ENCODE assay signal across 9 cellular contexts in genomic region chr1:27416387-27417111, GRCh38. TPM values are rescaled to one million over a fixed set of nuclear protein-coding genes. Genes with fewer than 3 reads are reported as not detected.
DNase-seq lines count a peak whose midpoint lies in the region; ATAC-seq and TF ChIP-seq lines count a peak whose summit lies in the region.
"Had no signal": no experiment of that assay in that cellular context is flagged by ENCODE, and none has a peak within 500 bp of the region (broad histone marks: within the 10 kb centered on the region; RNA-seq: fewer than 3 reads in every experiment).

No MANE protein-coding gene starts in this region.

- WGBS in neuronal stem cell (ENCODE audit: extremely low coverage in 2 of 2, insufficient read length in 2 of 2, insufficient replicate concordance in 1 of 2), 2 donors = no CpG with 5 or more reads among the region's 3 CpGs

- H2AFZ ChIP-seq in neuronal stem cell (ENCODE audit: low read length) = no peak overlapping the region

- no peak overlapping the region for H2BK15ac ChIP-seq in neuronal stem cell (ENCODE audit: low read length)

- no peak overlapping the region for H4K8ac ChIP-seq in neuronal stem cell (ENCODE audit: low read depth, low read length)

- H2AK5ac ChIP-seq in neuronal stem cell (ENCODE audit: low read depth, low read length) = no peak overlapping the region

- H3K4ac ChIP-seq in neuronal stem cell (ENCODE audit: low read length) = no peak overlapping the region

- CTCF ChIA-PET in WTC11 (lab: Charles Lee) = interaction anchor here (0.6 to 4.3 kb wide), 53 partner anchors 9 to 449 kb away, joined by 3 to 67 read pairs (median 4); partner anchors contain the start of genes AHDC1, MAP3K6 and WASF2

- H3K4me2 ChIP-seq in neuronal stem cell (ENCODE audit: insufficient read depth, low read length, poor library complexity, severe bottlenecking) = no peak overlapping the region

- H3K9ac ChIP-seq in neuronal stem cell (ENCODE audit: low read depth, low read length, poor library complexity) = no peak overlapping the region

- H3K18ac ChIP-seq in neuronal stem cell (ENCODE audit: low read length) = no peak overlapping the region

- H3K9me3 Mint-ChIP-seq in WTC11 = no peaks in the 10 kb centered on the region
- no peaks in the 10 kb centered on the region for H3K9me3 Mint-ChIP-seq in naive B cell

- intact Hi-C loops in uterus (cut with DNase I; ENCODE audit: low total_unique reads) = no loop called here

- H2BK5ac ChIP-seq in neuronal stem cell (ENCODE audit: low read length) = no peak overlapping the region

- no peak overlapping the region for H4K91ac ChIP-seq in neuronal stem cell (ENCODE audit: low read depth, low read length, poor library complexity)

- H3K14ac ChIP-seq in neuronal stem cell (ENCODE audit: low read length) = no peak overlapping the region

- no peak overlapping the region for H3K4me3 ChIP-seq in GM12864 (ENCODE audit: low read depth, low read length)
- no peak overlapping the region for H3K4me3 ChIP-seq in uterus
- H3K4me3 ChIP-seq in neuronal stem cell (ENCODE audit: low read length in 2 of 2) = no peak overlapping the region

- H3K4me1 ChIP-seq in uterus (peaks cover 10 to 18% of the 10 kb centered on the region in 2 donors), neuronal stem cell (ENCODE audit: control insufficient read depth in 2 of 2, insufficient read depth in 1 of 2, low read depth in 1 of 2, low read length in 2 of 2) (peaks cover 8 to 10% of the 10 kb centered on the region in 2 donors)

- TF ChIP-seq POLR2A in uterus (IDR thresholded peaks at IDR 0.05) = no peak

- H3K27ac Mint-ChIP-seq in WTC11 = peak overlapping the region; percentile 50; the same call in 1 of the 2 replicates
- H3K27ac Mint-ChIP-seq in naive B cell = peak overlapping the region; percentile 59 to 89 (median 74)

- H3K4me1 Mint-ChIP-seq in WTC11 (peaks cover 41% of the 10 kb centered on the region), naive B cell (peaks cover 22 to 39% (median 35%) of the 10 kb centered on the region in 3 donors)

- peak; percentile 67 for ATAC-seq in WTC11
- peak; percentile 79 to 89 for ATAC-seq in naive B cell (ENCODE audit: low read depth in 2 of 2)

- H3K27me3 ChIP-seq in uterus (no peaks in the 10 kb centered on the region), neuronal stem cell (ENCODE audit: control insufficient read depth in 3 of 3, insufficient read depth in 3 of 3, low read depth in 1 of 3, low read length in 3 of 3) (no peaks in the 10 kb centered on the region)

- POLR2A ChIA-PET in WTC11 (lab: Charles Lee) = interaction anchor here (0.6 to 1.1 kb wide), 5 partner anchors 11 to 913 kb away, joined by 3 to 7 read pairs (median 4); no protein-coding TSS in a partner anchor

- H3K27ac ChIP-seq in uterus (peak overlapping the region; percentile 75 to 96), neuronal stem cell (replicated peaks; ENCODE audit: low read length) (no peak overlapping the region)

- H3K36me3 ChIP-seq in uterus = no peaks in the 10 kb centered on the region
- peaks cover 29 to 80% of the 10 kb centered on the region in 2 donors for H3K36me3 ChIP-seq in neuronal stem cell (replicated peaks in 1 of 2; ENCODE audit: control insufficient read depth in 2 of 2, insufficient read depth in 2 of 2, low read length in 2 of 2)

- no peak overlapping the region for H3K4me3 Mint-ChIP-seq in WTC11
- no peak overlapping the region for H3K4me3 Mint-ChIP-seq in naive B cell

- H3K23ac ChIP-seq in neuronal stem cell (ENCODE audit: low read depth, low read length, poor library complexity) = no peak overlapping the region

- H2BK12ac ChIP-seq in neuronal stem cell (ENCODE audit: low read length) = no peak overlapping the region

- TF ChIP-seq CTCF in GM12864 (IDR thresholded peaks at IDR 0.05; ENCODE audit: low read depth, low read length, missing control alignments) = peak; percentile 73
- 0 out of 2 replicates have a peak, but pooled peaks have one; percentile 1 for TF ChIP-seq CTCF in WTC11 (IDR thresholded peaks at IDR 0.05)
- peak; percentile 28 to 49 (median 38) for TF ChIP-seq CTCF in uterus (IDR thresholded peaks at IDR 0.05)

- no peak overlapping the region for H2BK120ac ChIP-seq in neuronal stem cell (ENCODE audit: low read depth, low read length)

- H3K27me3 Mint-ChIP-seq in WTC11 (ENCODE audit: low read depth) = no peaks in the 10 kb centered on the region
- H3K27me3 Mint-ChIP-seq in naive B cell = no peaks in the 10 kb centered on the region

- H3K36me3 Mint-ChIP-seq in WTC11 = peaks cover 60% of the 10 kb centered on the region
- H3K36me3 Mint-ChIP-seq in naive B cell = peaks cover 12 to 16% of the 10 kb centered on the region in 2 donors

- DNase-seq in AG08395 (ENCODE audit: low spot score) (peak; percentile 60), GM12864 (ENCODE audit: low read depth) (peak; percentile 60), NCI-H1694 treated with DMSO at 0.1 percent for 48 hours (lab: John Stamatoyannopoulos, UW) (peak; percentile 31), WTC11 (ENCODE audit: low spot score) (no peak), naive B cell (peak; percentile 56), uterus (no peak), neuronal stem cell (ENCODE audit: low spot score) (no peak)
- peak; percentile 33 for DNase-seq in effector CD4-positive, alpha-beta T cell

- H3K9me3 ChIP-seq in uterus = no peaks in the 10 kb centered on the region
- H3K9me3 ChIP-seq in neuronal stem cell (replicated peaks in 1 of 2; ENCODE audit: control insufficient read depth in 2 of 2, insufficient read depth in 1 of 2, low read depth in 1 of 2, low read length in 2 of 2) = no peaks in the 10 kb centered on the region

- no peaks in the 10 kb centered on the region for H3K79me1 ChIP-seq in neuronal stem cell (ENCODE audit: low read depth, low read length)

TF ChIP-seq in WTC11, 78 proteins besides CTCF, POLR2A, EP300 and RAD21:
- no peak for TF ChIP-seq CDX4 (CRISPR knock-in tag; IDR thresholded peaks at IDR 0.05; ENCODE audit: borderline replicate concordance)
- no peak for TF ChIP-seq AR (CRISPR knock-in tag; IDR thresholded peaks at IDR 0.05)
- no peak for TF ChIP-seq ATF2 (CRISPR knock-in tag; IDR thresholded peaks at IDR 0.05; ENCODE audit: borderline replicate concordance, low read depth)
- no peak for TF ChIP-seq SP1 (CRISPR knock-in tag; conservative IDR thresholded peaks at IDR 0.05)
- TF ChIP-seq MYBL2 (CRISPR knock-in tag; IDR thresholded peaks at IDR 0.05) = no peak
- no peak for TF ChIP-seq TCF7 (CRISPR knock-in tag; IDR thresholded peaks at IDR 0.05; ENCODE audit: low read depth)

RNA-seq across cellular contexts. Expression of gene GPR3, which starts 24.1 kb away (rescaled TPM):
- total RNA-seq in WTC11 (2021) (7.8 to 12.4 TPM (median 7.8 TPM) in 3 replicates), uterus (1 to 10 TPM in 1 of 4 donors, under 1 TPM in 1, not detected in 2; 0.55 to 1.9 TPM)
- polyA plus RNA-seq in naive B cell (ENCODE audit: low read depth in 6 of 6) = under 1 TPM in 4 of 6 donors, not detected in 2; 0.12 to 0.64 (median 0.35) TPM
- polyA plus RNA-seq in neuronal stem cell (2013, experiment 1 of 2) = 7.5 TPM
- polyA plus RNA-seq in neuronal stem cell (2013, experiment 2 of 2) = 7.8 TPM

RNA-seq across cellular contexts. Expression of gene CD164L2, which starts 33.4 kb away (rescaled TPM):
- 3.0 to 5.5 TPM (median 4.3 TPM) in 3 replicates for total RNA-seq in WTC11 (2021)
- polyA plus RNA-seq in naive B cell (ENCODE audit: low read depth in 6 of 6) = not detected
- total RNA-seq in uterus = under 1 TPM in 1 of 4 donors, not detected in 3; 0.69 TPM
- polyA plus RNA-seq in neuronal stem cell (2013, experiment 1 of 2) = 0.07 TPM
- polyA plus RNA-seq in neuronal stem cell (2013, experiment 2 of 2) = 0.10 TPM
- total RNA-seq: mononuclear cell had no signal

RNA-seq across cellular contexts. Expression of gene FCN3, which starts 41.9 kb away (rescaled TPM):
- 0.98 to 1.6 TPM (median 1.3 TPM) in 3 replicates for total RNA-seq in WTC11 (2021)
- polyA plus RNA-seq in naive B cell (ENCODE audit: low read depth in 6 of 6) = not detected
- total RNA-seq in uterus = 1 to 10 TPM in 3 of 4 donors, not detected in 1; 2.1 to 4.7 (median 2.4) TPM
- polyA plus RNA-seq in neuronal stem cell (2013, experiment 1 of 2) = not detected
- not detected for polyA plus RNA-seq in neuronal stem cell (2013, experiment 2 of 2)
- total RNA-seq: mononuclear cell had no signal

RNA-seq across cellular contexts. Expression of gene MAP3K6, which starts 49.8 kb away (rescaled TPM):
- total RNA-seq in WTC11 (2021) (13.3 to 15.0 TPM (median 14.0 TPM) in 3 replicates), uterus (100 to 1,000 TPM in 1 of 4 donors, 10 to 100 TPM in 3; 10.9 to 124 (median 16.5) TPM)
- 1 to 10 TPM in 4 of 6 donors, under 1 TPM in 1, not detected in 1; 0.80 to 2.7 (median 2.0) TPM for polyA plus RNA-seq in naive B cell (ENCODE audit: low read depth in 6 of 6)
- polyA plus RNA-seq in neuronal stem cell (2013, experiment 1 of 2) = 8.4 TPM
- polyA plus RNA-seq in neuronal stem cell (2013, experiment 2 of 2) = 8.3 TPM

Comparison
In these comparisons a context has a peak if more than half of its experiments do, and no peak if none do; other contexts are left out.
1. DNase-seq: peak in AG08395 (single experiment), GM12864 (single experiment), NCI-H1694 treated with DMSO at 0.1 percent for 48 hours (single experiment), effector CD4-positive, alpha-beta T cell (single experiment) and naive B cell (single experiment); none in WTC11 (single experiment), uterus (0 of 2) and neuronal stem cell (single experiment).
2. CTCF ChIP-seq: peak in every context shown above with its lines; median percentile 73 in GM12864; 38 in uterus; 1 in WTC11.